25 cellular contexts compared by ENCODE assay signal in genomic region chr7:3397324-3397723, GRCh38.
"Had no signal": no experiment of that assay in that cellular context is flagged by ENCODE, and none has a peak within 500 bp of the region (broad histone marks: within the 10 kb centered on the region; RNA-seq: fewer than 3 reads in every experiment).

No MANE protein-coding gene starts in this region.

- H3K27ac ChIP-seq: left ventricle myocardium inferior, neural progenitor cell, neutrophil, parathyroid adenoma, psoas muscle, right atrium auricular region, skin epidermis, tibial nerve, vagina had no signal

- H3K79me2 ChIP-seq: parathyroid adenoma had no signal

- H3K4me3 ChIP-seq: left ventricle myocardium inferior, lung, neural progenitor cell, psoas muscle, right atrium auricular region, skin epidermis, tibial nerve, vagina had no signal

- H3K36me3 ChIP-seq: left ventricle myocardium inferior, neural progenitor cell, neutrophil, right atrium auricular region, tibial nerve, vagina had no signal

- H3K27me3 ChIP-seq: neural progenitor cell, neutrophil, right atrium auricular region, tibial nerve, vagina had no signal

- H3K4me1 ChIP-seq: left ventricle myocardium inferior, parathyroid adenoma, psoas muscle, right atrium auricular region, tibial nerve, vagina had no signal

- ATAC-seq: left colon; natural killer cell; psoas muscle; sciatic nerve; stimulated activated naive B cell treated with anti-CD40 and anti-IgM and Interleukin-4, amounts not matched to agents 10 μg/mL and 1 μg/mL and 100 μg/mL, for 72 hours; stimulated activated naive CD8-positive, alpha-beta T cell treated with anti-CD3 and anti-CD28 coated beads, Interleukin-15, Interleukin-2, amounts not matched to agents 100 U/mL and 50 U/mL, for 24 hours had no signal

- H2AFZ ChIP-seq: neural progenitor cell, parathyroid adenoma had no signal

- H3K9me3 ChIP-seq: neutrophil had no signal

- DNase-seq: hippocampal formation; kidney; left colon; left ventricle myocardium inferior; mesendoderm; naive B cell; natural killer cell; nephron progenitor cell; occipital lobe; psoas muscle; stimulated activated CD4-positive, alpha-beta T cell treated with anti-CD3 and anti-CD28 coated beads, Interleukin-12 subunit alpha, Interleukin-12 subunit beta, amount 100 ng/mL, for 4 hours; stimulated activated CD4-positive, alpha-beta T cell treated with anti-CD3 and anti-CD28 coated beads, Interleukin-15, amount 100 ng/mL, for 24 hours; stimulated activated CD4-positive, alpha-beta T cell treated with anti-CD3 and anti-CD28 coated beads, Interleukin-2, amount 100 ng/mL, for 24 hours; stimulated activated CD4-positive, alpha-beta T cell treated with anti-CD3 and anti-CD28 coated beads, Interleukin-4, amount 100 ng/mL, for 1 hour; stimulated activated naive B cell treated with anti-CD40 and anti-IgM and Interleukin-4, amounts not matched to agents 10 μg/mL and 1 μg/mL and 100 μg/mL, for 72 hours; stimulated activated naive CD8-positive, alpha-beta T cell treated with anti-CD3 and anti-CD28 coated beads, Interleukin-15, Interleukin-2, amounts not matched to agents 100 U/mL and 50 U/mL, for 24 hours had no signal

- H3K4me2 ChIP-seq: neural progenitor cell had no signal

- H3K9ac ChIP-seq: neural progenitor cell, parathyroid adenoma had no signal
